Comparison of ENCODE assay signal across 19 cellular contexts in the genomic region with DNA sequence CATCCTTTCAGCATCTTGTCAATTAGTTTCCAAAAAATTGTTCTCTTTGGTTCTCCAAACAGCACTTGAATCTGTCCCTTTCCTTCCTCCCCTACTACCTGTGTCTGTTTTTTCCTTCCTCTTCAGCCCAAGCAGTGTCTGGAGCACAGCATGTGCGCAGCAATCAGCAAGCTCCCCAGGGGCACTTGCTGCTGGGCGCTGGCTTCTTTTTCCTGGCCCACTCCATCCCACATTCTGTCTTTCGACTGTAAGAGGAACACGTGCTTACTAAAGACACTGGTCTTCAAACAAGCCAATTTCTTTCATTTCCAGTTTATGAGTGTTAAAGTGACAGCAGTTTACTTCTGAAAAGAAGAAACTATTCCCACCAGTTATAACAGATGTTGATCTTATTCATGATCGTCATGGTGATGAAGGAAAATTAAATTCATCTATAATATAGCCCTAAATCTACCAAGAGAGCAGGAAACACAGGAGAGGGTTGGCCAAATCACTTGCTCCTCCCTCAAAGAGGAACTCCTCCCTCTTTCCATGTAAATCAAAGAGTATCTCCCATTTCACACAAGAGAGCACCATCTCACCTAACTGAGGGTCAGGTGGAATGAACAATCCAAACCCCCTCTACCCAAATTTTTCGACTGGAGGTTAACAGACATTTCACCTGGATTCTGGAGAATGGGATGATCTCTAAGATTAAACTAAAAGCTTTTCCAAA.
DNase-seq lines count a peak whose midpoint lies in the region; ATAC-seq and TF ChIP-seq lines count a peak whose summit lies in the region.
"Had no signal": no experiment of that assay in that cellular context is flagged by ENCODE, and none has a peak within 500 bp of the region (broad histone marks: within the 10 kb centered on the region; RNA-seq: fewer than 3 reads in every experiment).

No MANE protein-coding gene starts in this region.

- POLR2A ChIA-PET in HEK293 (lab: Yijun Ruan, JAX), result interaction anchor here (0.6 kb wide), 1 partner anchor 399 kb away, joined by 5 read pairs; no protein-coding TSS in a partner anchor

- no peaks in the 10 kb centered on the region for H3K36me3 ChIP-seq in BLaER1 treated with 17β-estradiol and CSF1 and Interleukin-3, amounts not matched to agents 10 nM and 100 nM
- H3K36me3 ChIP-seq in HEK293 (ENCODE audit: control insufficient read depth in 2 of 2, insufficient read depth in 1 of 2, low read length in 2 of 2), result no peaks in the 10 kb centered on the region
- peaks cover 6% of the 10 kb centered on the region; the same call in 1 of the 2 replicates for H3K36me3 ChIP-seq in RWPE2 (ENCODE audit: low read depth)
- peaks cover 30% of the 10 kb centered on the region for H3K36me3 ChIP-seq in mesodermal cell (ENCODE audit: control insufficient read depth, insufficient read depth, low read length)
- H3K36me3 ChIP-seq: esophagus squamous epithelium, pancreas, SJCRH30, uterus had no signal

- DNase-seq in RWPE2 (ENCODE audit: low spot score), result no peak
- DNase-seq in COLO668 (lab: John Stamatoyannopoulos, UW; ENCODE audit: unreplicated experiment), result no peak
- DNase-seq in T1000 (lab: John Stamatoyannopoulos, UW), result no peak
- DNase-seq: activated CD4-positive, alpha-beta T cell treated with anti-CD3 and anti-CD28 coated beads for 1 hour; DMS79; esophagus squamous epithelium; naive thymus-derived CD4-positive, alpha-beta T cell; NCI-H187 treated with DMSO at 0.1 percent for 48 hours; NCI-H526 treated with DMSO at 0.1 percent for 48 hours; pancreas; PC-3; SJCRH30; stimulated activated CD4-positive, alpha-beta T cell treated with anti-CD3 and anti-CD28 coated beads, Interleukin-4, amount 100 ng/mL, for 1 hour; uterus had no signal

- peaks cover 0 to 10% (median 3%) of the 10 kb centered on the region in 11 experiments; a peak in 4 of 22 replicates for H3K9me3 ChIP-seq in BLaER1 treated with 17β-estradiol and CSF1 and Interleukin-3, amounts not matched to agents 10 nM and 100 nM (replicated peaks in 1 of 11)
- no peaks in the 10 kb centered on the region for H3K9me3 ChIP-seq in HEK293 (ENCODE audit: control insufficient read depth, insufficient read depth, low read depth, low read length)
- H3K9me3 ChIP-seq in RWPE2 (ENCODE audit: severe bottlenecking), result no peaks in the 10 kb centered on the region
- no peaks in the 10 kb centered on the region for H3K9me3 ChIP-seq in mesodermal cell (ENCODE audit: control insufficient read depth, low read length)
- H3K9me3 ChIP-seq: esophagus squamous epithelium, pancreas, SJCRH30, uterus had no signal

- no peaks in the 10 kb centered on the region for H4K20me1 ChIP-seq in BLaER1 treated with 17β-estradiol and CSF1 and Interleukin-3, amounts not matched to agents 10 nM and 100 nM

- no peak overlapping the region for H3K9ac ChIP-seq in BLaER1 treated with 17β-estradiol and CSF1 and Interleukin-3, amounts not matched to agents 10 nM and 100 nM

- 62 to 88% methylated on average over 1 to 4 of the region's 6 CpGs for whole genome bisulfite sequencing in mesodermal cell (ENCODE audit: insufficient coverage in 2 of 2), 2 experiments

- peaks cover 0 to 24% (median 14%) of the 10 kb centered on the region in 10 experiments; a peak in 14 of 20 replicates for H3K4me1 ChIP-seq in BLaER1 treated with 17β-estradiol and CSF1 and Interleukin-3, amounts not matched to agents 10 nM and 100 nM
- no peaks in the 10 kb centered on the region for H3K4me1 ChIP-seq in HEK293 (ENCODE audit: control insufficient read depth, insufficient read depth, low read length)
- peaks cover 26% of the 10 kb centered on the region for H3K4me1 ChIP-seq in RWPE2 (ENCODE audit: insufficient read depth, poor library complexity, severe bottlenecking)
- peaks cover 43% of the 10 kb centered on the region for H3K4me1 ChIP-seq in mesodermal cell (ENCODE audit: control insufficient read depth, insufficient read depth, low read length, poor library complexity, severe bottlenecking)
- H3K4me1 ChIP-seq: esophagus squamous epithelium, pancreas, SJCRH30, uterus had no signal

- ATAC-seq in RWPE2 (ENCODE audit: low read depth), result no peak
- ATAC-seq in HG02588 (IDR thresholded peaks at IDR 0.05; ENCODE audit: unreplicated experiment), result no peak
- ATAC-seq: activated T-helper 17 cell treated with anti-CD3 and anti-CD28 coated beads, Interleukin-2, amount 50 U/mL, for 72 hours; naive thymus-derived CD4-positive, alpha-beta T cell; pancreas; PC-3 had no signal

- no peaks in the 10 kb centered on the region for H3K27me3 ChIP-seq in BLaER1 treated with 17β-estradiol and CSF1 and Interleukin-3, amounts not matched to agents 10 nM and 100 nM
- no peaks in the 10 kb centered on the region for H3K27me3 ChIP-seq in RWPE2 (ENCODE audit: insufficient read depth, poor library complexity, severe bottlenecking)
- H3K27me3 ChIP-seq: pancreas, SJCRH30, uterus had no signal

- H3K27ac ChIP-seq in BLaER1 treated with 17β-estradiol and CSF1 and Interleukin-3, amounts not matched to agents 10 nM and 100 nM, result no peak overlapping the region
- H3K27ac ChIP-seq in HEK293 (ENCODE audit: extremely low read depth, low read depth, low read length) (no peak overlapping the region), RWPE2 (ENCODE audit: poor library complexity, severe bottlenecking) (peak overlapping the region; percentile 24), mesodermal cell (ENCODE audit: low read depth, low read length, severe bottlenecking) (peak overlapping the region; percentile 13)
- H3K27ac ChIP-seq: esophagus squamous epithelium, pancreas, SJCRH30, uterus had no signal

- no peak overlapping the region for H3K4me3 ChIP-seq in BLaER1 treated with 17β-estradiol and CSF1 and Interleukin-3, amounts not matched to agents 10 nM and 100 nM
- H3K4me3 ChIP-seq in HEK293 (ENCODE audit: low read depth, low read length) (no peak overlapping the region), RWPE2 (ENCODE audit: severe bottlenecking) (no peak overlapping the region), mesodermal cell (ENCODE audit: extremely low read depth, insufficient read depth, low read length, poor library complexity, severe bottlenecking) (no peak overlapping the region)
- H3K4me3 ChIP-seq: esophagus squamous epithelium, pancreas, SJCRH30, uterus had no signal

- peak overlapping the region in 9 of 11 experiments; percentile 1 to 67 (median 50); a peak in 16 of 22 replicates for H3K4me2 ChIP-seq in BLaER1 treated with 17β-estradiol and CSF1 and Interleukin-3, amounts not matched to agents 10 nM and 100 nM

- CTCF ChIA-PET in HEK293 (lab: Yijun Ruan, JAX), result interaction anchor here (0.6 to 1.4 kb wide), 3 partner anchors 26 to 831 kb away, joined by 3 to 4 read pairs (median 4); no protein-coding TSS in a partner anchor

- TF ChIP-seq CTCF in HEK293 (tag by site-specific recombination; IDR thresholded peaks at IDR 0.05), result no peak
- no peak for TF ChIP-seq CTCF in RWPE2 (IDR thresholded peaks at IDR 0.05; ENCODE audit: poor library complexity, severe bottlenecking)

TF ChIP-seq in HEK293, 187 proteins besides CTCF, POLR2A, EP300 and RAD21:
- TF ChIP-seq ZIC2 (tag by site-specific recombination; IDR thresholded peaks at IDR 0.05) (peak; percentile 71), HOXC10 (CRISPR knock-in tag; IDR thresholded peaks at IDR 0.05) (no peak)

Comparison
In these comparisons a context has a peak if more than half of its experiments do, and no peak if none do; other contexts are left out.
1. H3K27ac ChIP-seq: peak in RWPE2 (single experiment) and mesodermal cell (single experiment); none in BLaER1 treated with 17β-estradiol and CSF1 and Interleukin-3, amounts not matched to agents 10 nM and 100 nM (0 of 11) and HEK293 (single experiment).